ENCODE assay signal across 19 cellular contexts in genomic region chr10:130491698-130492050, GRCh38.
DNase-seq lines count a peak whose midpoint lies in the region; ATAC-seq and TF ChIP-seq lines count a peak whose summit lies in the region.
"Had no signal": no experiment of that assay in that cellular context is flagged by ENCODE, and none has a peak within 500 bp of the region (broad histone marks: within the 10 kb centered on the region; RNA-seq: fewer than 3 reads in every experiment).

No MANE protein-coding gene starts in this region.

- no peak for ATAC-seq in upper lobe of right lung
- ATAC-seq: HCT116, T-cell had no signal

- H3K4me1 ChIP-seq in osteoblast (ENCODE audit: insufficient read depth, low read length) (no peaks in the 10 kb centered on the region), upper lobe of right lung (no peaks in the 10 kb centered on the region)
- H3K4me1 ChIP-seq: BLaER1 had no signal

- no peaks in the 10 kb centered on the region for H3K79me2 ChIP-seq in osteoblast (ENCODE audit: insufficient read depth, low read length)

- peaks cover 3% of the 10 kb centered on the region for H3K9me3 ChIP-seq in osteoblast (ENCODE audit: low read depth, low read length)
- no peaks in the 10 kb centered on the region for H3K9me3 ChIP-seq in upper lobe of right lung
- H3K9me3 ChIP-seq: BLaER1 had no signal

- H3K36me3 ChIP-seq in osteoblast (ENCODE audit: insufficient read depth, low read length) (no peaks in the 10 kb centered on the region), upper lobe of right lung (no peaks in the 10 kb centered on the region)
- H3K36me3 ChIP-seq: BLaER1 had no signal

- H3K27ac ChIP-seq in osteoblast (ENCODE audit: low read depth, low read length): no peak overlapping the region
- H3K27ac ChIP-seq in upper lobe of right lung: no peak overlapping the region
- H3K27ac ChIP-seq: 22Rv1, BLaER1, GM23248, PC-9, SK-N-MC had no signal

- no peak for TF ChIP-seq CTCF in osteoblast (IDR thresholded peaks at IDR 0.05; ENCODE audit: extremely low read depth, low read depth, low read length)
- TF ChIP-seq CTCF in upper lobe of right lung (IDR thresholded peaks at IDR 0.05): no peak

- H3K27me3 ChIP-seq in osteoblast (ENCODE audit: insufficient read depth, low read length) (no peaks in the 10 kb centered on the region), upper lobe of right lung (no peaks in the 10 kb centered on the region)
- H3K27me3 ChIP-seq: BLaER1 had no signal

- in situ Hi-C loops in G401 (cut with HindIII; ENCODE audit: low sequenced_read_pairs): no loop called here

- no peak overlapping the region for H2AFZ ChIP-seq in osteoblast (ENCODE audit: low read length)
- H2AFZ ChIP-seq: GM23248, PC-9 had no signal

- H3K4me3 ChIP-seq in osteoblast (ENCODE audit: insufficient read depth, low read length) (no peak overlapping the region), upper lobe of right lung (no peak overlapping the region)
- H3K4me3 ChIP-seq: BLaER1, GM23248, PC-9, SK-N-MC had no signal

- DNase-seq in DMS 273 (lab: John Stamatoyannopoulos, UW; ENCODE audit: unreplicated experiment) (peak; percentile 27), DMS 273 treated with DMSO at 0.1 percent for 48 hours (lab: John Stamatoyannopoulos, UW) (no peak), G401 (ENCODE audit: low spot score) (peak; percentile 24), NCI-H2171 (lab: John Stamatoyannopoulos, UW) (peak; percentile 15), osteoblast (ENCODE audit: insufficient read length, low spot score, missing footprints) (peak; percentile 32), NK-92 (lab: John Stamatoyannopoulos, UW; ENCODE audit: unreplicated experiment) (no peak), upper lobe of right lung (no peak), UCSD-AML1 (lab: John Stamatoyannopoulos, UW; ENCODE audit: unreplicated experiment) (no peak)
- DNase-seq: GF-D8, GM23248, NCI-H1694, NCI-H226, NCI-H526, PC-9, T-cell had no signal

- no peak overlapping the region for H3K4me2 ChIP-seq in osteoblast (ENCODE audit: insufficient read depth, low read length)
- H3K4me2 ChIP-seq: BLaER1, PC-9 had no signal

- intact Hi-C loops in upper lobe of right lung (cut with DNase I): no loop called here

- H4K20me1 ChIP-seq in osteoblast (ENCODE audit: insufficient read depth, low read length): no peaks in the 10 kb centered on the region
- H4K20me1 ChIP-seq: BLaER1 had no signal

Comparison
In these comparisons a context has a peak if more than half of its experiments do, and no peak if none do; other contexts are left out.
1. DNase-seq: peak in DMS 273 (single experiment), G401 (single experiment), NCI-H2171 (single experiment) and osteoblast (single experiment); none in DMS 273 treated with DMSO at 0.1 percent for 48 hours (single experiment), NK-92 (single experiment), upper lobe of right lung (single experiment) and UCSD-AML1 (single experiment).